6 cellular contexts compared by ENCODE assay signal in genomic region chr12:56498126-56498902, GRCh38. TPM values are rescaled to one million over a fixed set of nuclear protein-coding genes. Genes with fewer than 3 reads are reported as not detected.
"Had no signal": no experiment of that assay in that cellular context is flagged by ENCODE, and none has a peak within 500 bp of the region (broad histone marks: within the 10 kb centered on the region; RNA-seq: fewer than 3 reads in every experiment).

No MANE protein-coding gene starts in this region.

RNA-seq across cellular contexts. Expression of gene MIP, which starts 43.9 kb away (rescaled TPM):
- total RNA-seq: activated CD8-positive, alpha-beta memory T cell treated with anti-CD3 and anti-CD28 coated beads for 36 hours; activated naive CD8-positive, alpha-beta T cell treated with anti-CD3 and anti-CD28 coated beads, Interleukin-2, amount 10 ng/mL, durations not matched to agents 7 days and 5 days; kidney epithelial cell; natural killer cell; posterior vena cava; right atrium auricular region had no signal
